In the genomic region with DNA sequence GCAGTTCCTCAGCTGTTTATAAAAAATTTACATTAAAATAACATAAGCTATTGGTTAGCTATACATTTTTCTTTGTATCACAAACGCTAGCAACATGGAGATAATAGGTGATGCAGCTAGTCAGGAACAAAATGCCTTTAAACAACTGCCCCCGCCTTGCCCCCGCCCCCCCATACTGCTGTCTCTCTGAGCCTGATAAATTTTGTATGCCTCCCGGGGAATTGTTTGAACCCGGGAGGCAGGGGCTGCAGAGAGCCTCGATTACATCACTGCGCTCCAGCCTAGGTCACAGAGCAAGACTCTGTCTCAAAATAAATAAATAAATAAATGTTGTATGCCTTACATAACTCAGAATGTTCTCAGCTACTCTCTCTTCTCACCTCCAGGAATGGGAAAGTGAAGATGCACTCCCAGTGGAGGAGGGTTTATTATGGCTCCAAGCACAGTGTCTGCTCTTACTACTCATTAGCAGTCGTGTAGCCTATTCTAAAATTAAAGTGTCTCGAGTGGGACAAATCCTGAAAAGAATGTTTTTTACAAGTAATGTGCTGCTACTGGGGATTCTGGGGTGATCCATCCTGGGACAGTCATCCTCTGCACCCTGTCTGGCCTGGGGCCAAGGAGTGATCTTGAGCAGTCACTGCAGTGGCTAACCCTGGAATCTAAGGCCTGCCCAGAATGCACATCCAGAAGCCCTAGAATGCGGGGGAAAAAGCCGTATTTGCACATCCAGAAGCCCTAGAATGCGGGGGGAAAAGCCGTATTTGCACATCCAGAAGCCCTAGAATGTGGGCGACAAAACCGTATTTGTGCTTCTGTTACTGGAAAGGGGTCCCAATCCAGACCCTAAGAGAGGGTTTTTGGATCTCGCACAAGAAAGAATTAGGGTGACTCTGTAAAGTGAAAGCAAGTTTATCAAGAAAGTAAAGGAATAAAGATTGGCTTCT, we compare ENCODE assay signal across 16 cellular contexts. TPM values are rescaled to one million over a fixed set of nuclear protein-coding genes. Genes with fewer than 3 reads are reported as not detected.
DNase-seq lines count a peak whose midpoint lies in the region; ATAC-seq, FAIRE-seq and TF ChIP-seq lines count a peak whose summit lies in the region.
"Had no signal": no experiment of that assay in that cellular context is flagged by ENCODE, and none has a peak within 500 bp of the region (broad histone marks: within the 10 kb centered on the region; RNA-seq: fewer than 3 reads in every experiment).

No MANE protein-coding gene starts in this region.

- H4K20me1 ChIP-seq in IMR-90 (ENCODE audit: insufficient read depth, low read length) (no peaks in the 10 kb centered on the region), astrocyte (ENCODE audit: insufficient read depth, low read length) (no peaks in the 10 kb centered on the region)

- H3K9me3 Mint-ChIP-seq in astrocyte (ENCODE audit: unreplicated experiment), result peaks cover 15% of the 10 kb centered on the region
- H3K9me3 Mint-ChIP-seq in activated CD4-positive, alpha-beta memory T cell treated with anti-CD3 and anti-CD28 coated beads, Interleukin-2, amount 10 ng/mL, durations not matched to agents 7 days and 5 days, result peaks cover 2% of the 10 kb centered on the region
- H3K9me3 Mint-ChIP-seq: neural crest cell had no signal

- no peak overlapping the region for H2BK15ac ChIP-seq in IMR-90 (ENCODE audit: low read depth, low read length)

- H3K4me3 ChIP-seq in IMR-90 (ENCODE audit: insufficient read depth, low read depth, low read length), result no peak overlapping the region
- no peak overlapping the region for H3K4me3 ChIP-seq in astrocyte (ENCODE audit: insufficient read depth, low read depth, low read length)
- no peak overlapping the region for H3K4me3 ChIP-seq in transverse colon
- H3K4me3 ChIP-seq: adrenal gland, gastroesophageal sphincter, Peyer's patch had no signal

- TF ChIP-seq CTCF in IMR-90 (conservative IDR thresholded peaks at IDR 0.05; ENCODE audit: low read depth, low read length) (no peak), astrocyte (IDR thresholded peaks at IDR 0.05; ENCODE audit: insufficient read depth, low read depth, low read length) (no peak), transverse colon (IDR thresholded peaks at IDR 0.05) (no peak)

- DNase-seq in IMR-90, result peak; percentile 36
- DNase-seq in astrocyte (ENCODE audit: low read depth), result peak; percentile 30
- peak; percentile 19 for DNase-seq in kidney tubule cell (ENCODE audit: low spot score)
- DNase-seq in transverse colon, result peak; percentile 11
- DNase-seq in NCI-H1436 treated with DMSO at 0.1 percent for 48 hours (lab: John Stamatoyannopoulos, UW), result no peak
- DNase-seq in HuH-7.5 (ENCODE audit: low spot score), result no peak
- DNase-seq in activated CD4-positive, alpha-beta memory T cell treated with anti-CD3 and anti-CD28 coated beads, Interleukin-2, amount 10 ng/mL, durations not matched to agents 7 days and 5 days, result no peak
- DNase-seq: activated CD4-positive, alpha-beta T cell treated with anti-CD3 and anti-CD28 coated beads for 48 hours; activated CD8-positive, alpha-beta memory T cell treated with anti-CD3 and anti-CD28 coated beads, Interleukin-2, amount 50 U/mL, for 48 hours; activated gamma-delta T cell; left cardiac atrium; NCI-H1694 treated with DMSO at 0.1 percent for 48 hours; Peyer's patch had no signal

- no peaks in the 10 kb centered on the region for H3K9me3 ChIP-seq in IMR-90 (ENCODE audit: control insufficient read depth, insufficient read depth, low read length)
- no peaks in the 10 kb centered on the region for H3K9me3 ChIP-seq in astrocyte (ENCODE audit: insufficient read depth, low read depth, low read length)
- no peaks in the 10 kb centered on the region for H3K9me3 ChIP-seq in transverse colon
- H3K9me3 ChIP-seq: adrenal gland, gastroesophageal sphincter, Peyer's patch had no signal

- no peak for TF ChIP-seq EP300 in transverse colon (IDR thresholded peaks at IDR 0.05; ENCODE audit: low read depth)

- H2BK120ac ChIP-seq in IMR-90 (ENCODE audit: low read depth, low read length), result no peak overlapping the region

- TF ChIP-seq POLR2A in IMR-90 (IDR thresholded peaks at IDR 0.05; ENCODE audit: low read depth, low read length) (no peak), transverse colon (IDR thresholded peaks at IDR 0.05) (no peak)

- peaks cover 15% of the 10 kb centered on the region for H3K4me1 Mint-ChIP-seq in astrocyte (ENCODE audit: low read depth, unreplicated experiment)
- H3K4me1 Mint-ChIP-seq in activated CD4-positive, alpha-beta memory T cell treated with anti-CD3 and anti-CD28 coated beads, Interleukin-2, amount 10 ng/mL, durations not matched to agents 7 days and 5 days, result peaks cover 5% of the 10 kb centered on the region

- H4K91ac ChIP-seq in IMR-90 (ENCODE audit: insufficient read depth, low read depth, low read length), result no peak overlapping the region

- no peak overlapping the region for H4K8ac ChIP-seq in IMR-90 (ENCODE audit: low read depth in 2 of 2, low read length in 2 of 2)

- H3K27me3 ChIP-seq in IMR-90 (ENCODE audit: control insufficient read depth, insufficient read depth, low read length) (no peaks in the 10 kb centered on the region), astrocyte (ENCODE audit: insufficient read depth, low read length) (no peaks in the 10 kb centered on the region), transverse colon (no peaks in the 10 kb centered on the region)
- H3K27me3 ChIP-seq: adrenal gland, Peyer's patch had no signal

- H3K36me3 Mint-ChIP-seq in astrocyte (ENCODE audit: low read depth, unreplicated experiment), result no peaks in the 10 kb centered on the region
- H3K36me3 Mint-ChIP-seq in activated CD4-positive, alpha-beta memory T cell treated with anti-CD3 and anti-CD28 coated beads, Interleukin-2, amount 10 ng/mL, durations not matched to agents 7 days and 5 days (ENCODE audit: low read depth), result no peaks in the 10 kb centered on the region

- H3K27ac ChIP-seq in IMR-90 (ENCODE audit: insufficient read depth, low read length) (no peak overlapping the region), astrocyte (ENCODE audit: low read depth, low read length) (no peak overlapping the region), transverse colon (peak overlapping the region in 1 of 4 donors; percentile 5)
- H3K27ac ChIP-seq: adrenal gland, gastroesophageal sphincter, Peyer's patch had no signal

- H3K4me2 ChIP-seq in IMR-90 (ENCODE audit: low read depth, low read length), result no peak overlapping the region
- H3K4me2 ChIP-seq in astrocyte (ENCODE audit: low read length), result no peak overlapping the region

- no peaks in the 10 kb centered on the region for H3K79me1 ChIP-seq in IMR-90 (ENCODE audit: low read depth in 1 of 2, low read length in 2 of 2)

- POLR2A ChIA-PET in IMR-90 (lab: Charles Lee; ENCODE audit: unreplicated experiment), result interaction anchor here (0.5 kb wide), 1 partner anchor 19 kb away, joined by 13 read pairs; no protein-coding TSS in a partner anchor
- POLR2A ChIA-PET in activated CD4-positive, alpha-beta memory T cell treated with anti-CD3 and anti-CD28 coated beads, Interleukin-2, amount 10 ng/mL, durations not matched to agents 7 days and 5 days (lab: Charles Lee), result no interaction called here

- H3K79me2 ChIP-seq in astrocyte (ENCODE audit: insufficient read depth, low read length), result no peaks in the 10 kb centered on the region

- CTCF ChIA-PET in IMR-90 (lab: Yijun Ruan, JAX), result no interaction called here
- CTCF ChIA-PET in activated CD4-positive, alpha-beta memory T cell treated with anti-CD3 and anti-CD28 coated beads, Interleukin-2, amount 10 ng/mL, durations not matched to agents 7 days and 5 days (lab: Charles Lee), result no interaction called here

- BruUV-seq in IMR-90 (replicated peaks; lab: Mats Ljungman, UMichigan), result no TSS peak

- intact Hi-C loops in IMR-90 (cut with micrococcal nuclease), result loop anchor here (5.0 kb wide), 1 partner anchor 39 kb away; a partner anchor contains a TSS
- intact Hi-C loops in transverse colon (cut with DNase I; ENCODE audit: low total_unique reads), result no loop called here

- no peaks in the 10 kb centered on the region for H3K9me1 ChIP-seq in IMR-90 (ENCODE audit: insufficient read depth, low read length)

- no peak for FAIRE-seq in astrocyte (lab: Jason Lieb, UNC)

- H2BK20ac ChIP-seq in IMR-90 (ENCODE audit: low read depth, low read length), result no peak overlapping the region

- H2AFZ ChIP-seq in IMR-90 (replicated peaks; ENCODE audit: low read length, poor library complexity), result peak overlapping the region; percentile 3
- no peak overlapping the region for H2AFZ ChIP-seq in astrocyte (ENCODE audit: low read depth, low read length)

- ATAC-seq in IMR-90 (ENCODE audit: low read depth), result no peak; the same call in 1 of the 2 replicates
- ATAC-seq: gastroesophageal sphincter, left cardiac atrium had no signal

- no peak for TF ChIP-seq RAD21 in IMR-90 (IDR thresholded peaks at IDR 0.05; ENCODE audit: low read length)

- H4K5ac ChIP-seq in IMR-90 (ENCODE audit: low read depth, low read length), result no peak overlapping the region

- no peak overlapping the region for H2AK5ac ChIP-seq in IMR-90 (ENCODE audit: low read depth, low read length)

- no peak overlapping the region for H3K4me3 Mint-ChIP-seq in astrocyte (ENCODE audit: unreplicated experiment)
- no peak overlapping the region for H3K4me3 Mint-ChIP-seq in activated CD4-positive, alpha-beta memory T cell treated with anti-CD3 and anti-CD28 coated beads, Interleukin-2, amount 10 ng/mL, durations not matched to agents 7 days and 5 days
- H3K4me3 Mint-ChIP-seq: neural crest cell had no signal

- dilution Hi-C loops in IMR-90 (cut with HindIII; ENCODE audit: low sequenced_read_pairs, unreplicated experiment), result no loop called here

- no peaks in the 10 kb centered on the region for H3K36me3 ChIP-seq in IMR-90 (ENCODE audit: control insufficient read depth, insufficient read depth, low read length)
- H3K36me3 ChIP-seq in astrocyte (ENCODE audit: insufficient read depth, low read length), result no peaks in the 10 kb centered on the region
- no peaks in the 10 kb centered on the region for H3K36me3 ChIP-seq in transverse colon
- H3K36me3 ChIP-seq: adrenal gland, gastroesophageal sphincter, Peyer's patch had no signal

- H3K4me1 ChIP-seq in IMR-90 (ENCODE audit: control insufficient read depth, insufficient read depth, low read length), result peaks cover 6% of the 10 kb centered on the region; the same call in 1 of the 2 replicates
- peaks cover 4% of the 10 kb centered on the region for H3K4me1 ChIP-seq in astrocyte (ENCODE audit: insufficient read depth, low read length)
- H3K4me1 ChIP-seq in transverse colon, result peaks cover 0 to 3% (median 0%) of the 10 kb centered on the region in 4 donors
- H3K4me1 ChIP-seq: adrenal gland, Peyer's patch had no signal

- no peak overlapping the region for H2AK9ac ChIP-seq in IMR-90 (replicated peaks; ENCODE audit: low read depth, low read length, poor library complexity)

- peaks cover 13% of the 10 kb centered on the region for H3K27me3 Mint-ChIP-seq in astrocyte (ENCODE audit: low read depth, unreplicated experiment)
- peaks cover 18% of the 10 kb centered on the region for H3K27me3 Mint-ChIP-seq in activated CD4-positive, alpha-beta memory T cell treated with anti-CD3 and anti-CD28 coated beads, Interleukin-2, amount 10 ng/mL, durations not matched to agents 7 days and 5 days

- 76% methylated on average over 5 of the region's 16 CpGs; no CpG with 5 or more reads in 1 of the 2 experiments for WGBS in IMR-90 (ENCODE audit: extremely low coverage in 2 of 2, insufficient read length in 1 of 2), 2 experiments
- 81 to 83% methylated on average over 9 to 16 of the region's 16 CpGs for WGBS in transverse colon (ENCODE audit: low coverage in 1 of 2), 2 donors

- no peak overlapping the region for H3K4ac ChIP-seq in IMR-90 (ENCODE audit: low read depth, low read length)

- no peak overlapping the region for H3K23ac ChIP-seq in IMR-90 (ENCODE audit: low read depth, low read length)

- no peak overlapping the region for H3K56ac ChIP-seq in IMR-90 (ENCODE audit: extremely low read depth, insufficient read depth, low read length)

- no peak overlapping the region for H3K18ac ChIP-seq in IMR-90 (ENCODE audit: low read depth, low read length)

- peak overlapping the region; percentile 26 for H3K27ac Mint-ChIP-seq in astrocyte (ENCODE audit: unreplicated experiment)
- H3K27ac Mint-ChIP-seq in activated CD4-positive, alpha-beta memory T cell treated with anti-CD3 and anti-CD28 coated beads, Interleukin-2, amount 10 ng/mL, durations not matched to agents 7 days and 5 days, result no peak overlapping the region

- H3K9ac ChIP-seq in IMR-90 (ENCODE audit: low read depth, low read length), result no peak overlapping the region
- H3K9ac ChIP-seq in astrocyte (ENCODE audit: low read length), result no peak overlapping the region

- H2BK5ac ChIP-seq in IMR-90 (ENCODE audit: low read depth, low read length, poor library complexity, severe bottlenecking), result no peak overlapping the region

- in situ Hi-C loops in IMR-90 (cut with MboI; ENCODE audit: low sequenced_read_pairs), result loop anchor here (5.0 kb wide), 1 partner anchor 49 kb away; no protein-coding TSS in a partner anchor
- in situ Hi-C loops in transverse colon (cut with MboI; ENCODE audit: low pct_ligation_motif_present in 1 of 4, low pct_unique_long_range_greater_than_20kb in 1 of 4, low sequenced_read_pairs in 3 of 4), result no loop called here

- no peak overlapping the region for H3K14ac ChIP-seq in IMR-90 (replicated peaks; ENCODE audit: low read depth, low read length)

RNA-seq across cellular contexts. Expression of a gene that starts 39.4 kb away (rescaled TPM):
- 8.9 and 11.7 TPM in 2 replicates for total RNA-seq in IMR-90 (2012; rRNA removed)
- 16.2 and 17.1 TPM in 2 replicates for polyA plus RNA-seq in IMR-90 (2012; rRNA removed)
- 13.7 and 15.5 TPM in 2 replicates for polyA plus RNA-seq in IMR-90 (2012; cell fraction: cytosol; rRNA removed)
- polyA plus RNA-seq in IMR-90 (2012; cell fraction: nucleus; rRNA removed; ENCODE audit: low replicate concordance), result 22.8 and 27.3 TPM in 2 replicates
- total RNA-seq in astrocyte, result 30.3 and 30.5 TPM in 2 replicates
- total RNA-seq in transverse colon, result 10 to 100 TPM; 12.4 to 35.8 (median 28.7) TPM
- total RNA-seq in activated CD4-positive, alpha-beta memory T cell treated with anti-CD3 and anti-CD28 coated beads, Interleukin-2, amount 10 ng/mL, durations not matched to agents 7 days and 5 days, result 1 to 10 TPM; 6.4 to 6.5 TPM

RNA-seq across cellular contexts. Expression of a gene that starts 44.9 kb away (rescaled TPM):
- total RNA-seq in IMR-90 (2012; rRNA removed), result 0.18 TPM in 1 of 2 replicates, not detected in the other
- polyA plus RNA-seq in IMR-90 (2012; rRNA removed), result 0.03 TPM in 1 of 2 replicates, not detected in the other
- polyA plus RNA-seq in IMR-90 (2012; cell fraction: cytosol; rRNA removed), result 0.04 TPM in 1 of 2 replicates, not detected in the other
- polyA plus RNA-seq in IMR-90 (2012; cell fraction: nucleus; rRNA removed; ENCODE audit: low replicate concordance), result 0.20 and 0.37 TPM in 2 replicates
- 0.09 and 0.12 TPM in 2 replicates for total RNA-seq in astrocyte
- total RNA-seq in transverse colon, result 1 to 10 TPM in 1 of 4 donors, under 1 TPM in 2, not detected in 1; 0.75 to 1.7 (median 0.82) TPM
- total RNA-seq in activated CD4-positive, alpha-beta memory T cell treated with anti-CD3 and anti-CD28 coated beads, Interleukin-2, amount 10 ng/mL, durations not matched to agents 7 days and 5 days, result under 1 TPM; 0.25 to 0.40 TPM

Comparison
In these comparisons a context has a peak if more than half of its experiments do, and no peak if none do; other contexts are left out.
1. DNase-seq: peak in IMR-90 (single experiment), astrocyte (single experiment), kidney tubule cell (single experiment) and transverse colon (single experiment); none in NCI-H1436 treated with DMSO at 0.1 percent for 48 hours (single experiment), HuH-7.5 (single experiment) and activated CD4-positive, alpha-beta memory T cell treated with anti-CD3 and anti-CD28 coated beads, Interleukin-2, amount 10 ng/mL, durations not matched to agents 7 days and 5 days (single experiment).